In genomic region chr2:239819091-239819973, GRCh38 we compare ENCODE assay signal across 16 cellular contexts.
A peak's percentile ranks its signal among the peaks of the same experiment; 100 is the strongest.
DNase-seq lines count a peak whose midpoint lies in the region; FAIRE-seq and TF ChIP-seq lines count a peak whose summit lies in the region.
"Had no signal": no experiment of that assay in that cellular context is flagged by ENCODE, and none has a peak within 500 bp of the region (broad histone marks: within the 10 kb centered on the region; RNA-seq: fewer than 3 reads in every experiment).

No MANE protein-coding gene starts in this region.

- H3K4me2 ChIP-seq in BLaER1 treated with 17β-estradiol and CSF1 and Interleukin-3, amounts not matched to agents 10 nM and 100 nM = peak overlapping the region; percentile 77 to 91 (median 82)
- H3K4me2 ChIP-seq in H1 (ENCODE audit: insufficient read depth in 1 of 2, low read depth in 2 of 2, low read length in 2 of 2) = no peak overlapping the region
- peak overlapping the region; percentile 50 for H3K4me2 ChIP-seq in parathyroid adenoma (ENCODE audit: low read length)
- H3K4me2 ChIP-seq: SK-N-SH had no signal

- 0 out of 2 replicates have a peak overlapping the region, but pooled peaks have one; percentile 16 for H4K8ac ChIP-seq in H1 (ENCODE audit: extremely low read depth, insufficient read depth, low read length)

- no peak overlapping the region for H3K4me3 Mint-ChIP-seq in Calu3 (ENCODE audit: low read depth, unreplicated experiment)
- H3K4me3 Mint-ChIP-seq: naive B cell had no signal

- H3K36me3 ChIP-seq in BLaER1 treated with 17β-estradiol and CSF1 and Interleukin-3, amounts not matched to agents 10 nM and 100 nM = no peaks in the 10 kb centered on the region
- H3K36me3 ChIP-seq in H1 (ENCODE audit: control insufficient read depth in 2 of 4, insufficient read depth in 4 of 4, low read length in 3 of 4) (no peaks in the 10 kb centered on the region), parathyroid adenoma (ENCODE audit: control insufficient read depth, insufficient read depth, low read length) (no peaks in the 10 kb centered on the region)
- H3K36me3 ChIP-seq: gastroesophageal sphincter had no signal

- TF ChIP-seq CTCF in H1 (IDR thresholded peaks at IDR 0.05; ENCODE audit: control extremely low read depth in 1 of 3, insufficient read depth in 1 of 3, low read depth in 1 of 3, low read length in 3 of 3) (no peak), parathyroid adenoma (IDR thresholded peaks at IDR 0.05) (no peak), Calu3 (IDR thresholded peaks at IDR 0.05; ENCODE audit: unreplicated experiment) (no peak)

- peaks cover 84% of the 10 kb centered on the region for H3K27me3 Mint-ChIP-seq in Calu3 (ENCODE audit: unreplicated experiment)

- peak overlapping the region in 4 of 11 experiments; percentile 7 to 30 (median 21); a peak in 4 of 22 replicates for H3K9ac ChIP-seq in BLaER1 treated with 17β-estradiol and CSF1 and Interleukin-3, amounts not matched to agents 10 nM and 100 nM
- H3K9ac ChIP-seq in H1 (replicated peaks in 1 of 4; ENCODE audit: extremely low read depth in 1 of 4, low read depth in 3 of 4, low read length in 3 of 4) (no peak overlapping the region), parathyroid adenoma (no peak overlapping the region)
- H3K9ac ChIP-seq: SK-N-SH had no signal

- no peak for TF ChIP-seq RAD21 in H1 (IDR thresholded peaks at IDR 0.05 in 1 of 2, conservative IDR thresholded peaks at IDR 0.05 in 1 of 2; ENCODE audit: low read depth in 2 of 2, low read length in 2 of 2)

- H3K18ac ChIP-seq in H1 (ENCODE audit: extremely low read depth, low read length) = no peak overlapping the region

- TF ChIP-seq POLR2A in H1 (IDR thresholded peaks at IDR 0.05; ENCODE audit: control extremely low read depth in 1 of 2, low read depth in 2 of 2, low read length in 2 of 2) = no peak

- no peak overlapping the region for H2BK15ac ChIP-seq in H1 (ENCODE audit: low read length)

- CTCF ChIA-PET in H1 (lab: Charles Lee; ENCODE audit: partially characterized antibody) (no interaction called here), Calu3 (lab: Charles Lee) (interaction anchor here (0.7 to 1.2 kb wide), 2 partner anchors 32 to 165 kb away, joined by 3 to 5 read pairs; no protein-coding TSS in a partner anchor)

- no peak overlapping the region for H3K27ac Mint-ChIP-seq in Calu3 (ENCODE audit: unreplicated experiment)
- H3K27ac Mint-ChIP-seq: naive B cell had no signal

- no peak overlapping the region for H3K14ac ChIP-seq in H1 (ENCODE audit: insufficient read length)

- no peak overlapping the region for H3K56ac ChIP-seq in H1 (replicated peaks; ENCODE audit: insufficient read length, low read depth, low read length)

- no peak for TF ChIP-seq EP300 in H1 (IDR thresholded peaks at IDR 0.05; ENCODE audit: borderline replicate concordance in 1 of 2, low read depth in 2 of 2, low read length in 2 of 2)

- no peak overlapping the region for H4K91ac ChIP-seq in H1 (replicated peaks; ENCODE audit: insufficient read length, low read length)

- H2BK5ac ChIP-seq in H1 (ENCODE audit: low read depth, low read length) = no peak overlapping the region

- peaks cover 0 to 13% (median 0%) of the 10 kb centered on the region in 11 experiments; a peak in 1 of 22 replicates for H3K9me3 ChIP-seq in BLaER1 treated with 17β-estradiol and CSF1 and Interleukin-3, amounts not matched to agents 10 nM and 100 nM (replicated peaks in 1 of 11)
- H3K9me3 ChIP-seq in H1 (ENCODE audit: insufficient read depth in 2 of 2, low read depth in 1 of 2, low read length in 1 of 2) (no peaks in the 10 kb centered on the region), parathyroid adenoma (ENCODE audit: control insufficient read depth, low read length) (no peaks in the 10 kb centered on the region)
- H3K9me3 ChIP-seq: gastroesophageal sphincter, SK-N-SH had no signal

- no peak overlapping the region for H3K23ac ChIP-seq in H1 (ENCODE audit: insufficient read length)

- H2BK120ac ChIP-seq in H1 (replicated peaks; ENCODE audit: low read depth, low read length) = no peak overlapping the region

- H3K4ac ChIP-seq in H1 (replicated peaks; ENCODE audit: insufficient read length, low read depth, low read length) = no peak overlapping the region

- H3K79me2 ChIP-seq in H1 (ENCODE audit: control insufficient read depth in 1 of 2, insufficient read depth in 2 of 2, low read length in 2 of 2) (no peaks in the 10 kb centered on the region), parathyroid adenoma (no peaks in the 10 kb centered on the region)

- H3K27me3 ChIP-seq in BLaER1 treated with 17β-estradiol and CSF1 and Interleukin-3, amounts not matched to agents 10 nM and 100 nM = no peaks in the 10 kb centered on the region
- H3K27me3 ChIP-seq in H1 (replicated peaks in 1 of 4; ENCODE audit: control insufficient read depth in 3 of 4, extremely low read depth in 1 of 4, insufficient read depth in 3 of 4, low read length in 3 of 4) (no peaks in the 10 kb centered on the region; a peak in 1 of 7 replicates), parathyroid adenoma (ENCODE audit: control insufficient read depth, insufficient read depth, low read length) (no peaks in the 10 kb centered on the region)
- H3K27me3 ChIP-seq: gastroesophageal sphincter had no signal

- H3K9me3 Mint-ChIP-seq in Calu3 (ENCODE audit: low read depth, unreplicated experiment) = peaks cover under 1% of the 10 kb centered on the region

- H3K4me3 ChIP-seq in BLaER1 treated with 17β-estradiol and CSF1 and Interleukin-3, amounts not matched to agents 10 nM and 100 nM = no peak overlapping the region
- H3K4me3 ChIP-seq in H1 (ENCODE audit: extremely low read depth in 1 of 4, insufficient read depth in 2 of 4, low read depth in 3 of 4, low read length in 4 of 4) = no peak overlapping the region
- H3K4me3 ChIP-seq in parathyroid adenoma (ENCODE audit: low read depth, low read length) = no peak overlapping the region
- H3K4me3 ChIP-seq: gastroesophageal sphincter had no signal

- FAIRE-seq in H1 (lab: Jason Lieb, UNC) = no peak
- FAIRE-seq: colon had no signal

- peaks cover 8% of the 10 kb centered on the region for H3K4me1 Mint-ChIP-seq in Calu3 (ENCODE audit: low read depth, unreplicated experiment)

- POLR2A ChIA-PET in H1 (lab: Charles Lee; ENCODE audit: partially characterized antibody) = no interaction called here

- peak overlapping the region in 1 of 11 experiments; percentile 5; a peak in 1 of 22 replicates for H3K27ac ChIP-seq in BLaER1 treated with 17β-estradiol and CSF1 and Interleukin-3, amounts not matched to agents 10 nM and 100 nM
- H3K27ac ChIP-seq in H1 (ENCODE audit: low read depth, low read length) = no peak overlapping the region
- H3K27ac ChIP-seq in parathyroid adenoma = no peak overlapping the region

- no peaks in the 10 kb centered on the region; a peak in 1 of 22 replicates for H4K20me1 ChIP-seq in BLaER1 treated with 17β-estradiol and CSF1 and Interleukin-3, amounts not matched to agents 10 nM and 100 nM
- no peaks in the 10 kb centered on the region for H4K20me1 ChIP-seq in H1 (replicated peaks in 1 of 2; ENCODE audit: control insufficient read depth in 1 of 2, insufficient read depth in 2 of 2, low read length in 2 of 2)

- H3K79me1 ChIP-seq in H1 (ENCODE audit: low read depth, low read length) = no peaks in the 10 kb centered on the region

- H3K23me2 ChIP-seq in H1 (ENCODE audit: low read depth, low read length) = no peaks in the 10 kb centered on the region

- H2BK12ac ChIP-seq in H1 (ENCODE audit: low read depth, low read length) = no peak overlapping the region

- H3K36me3 Mint-ChIP-seq in Calu3 (ENCODE audit: insufficient read depth, unreplicated experiment) = no peaks in the 10 kb centered on the region
- H3K36me3 Mint-ChIP-seq: naive B cell had no signal

- peaks cover 62 to 80% (median 68%) of the 10 kb centered on the region in 10 experiments for H3K4me1 ChIP-seq in BLaER1 treated with 17β-estradiol and CSF1 and Interleukin-3, amounts not matched to agents 10 nM and 100 nM
- H3K4me1 ChIP-seq in H1 (replicated peaks in 1 of 4; ENCODE audit: control insufficient read depth in 3 of 4, insufficient read depth in 4 of 4, low read length in 3 of 4) = no peaks in the 10 kb centered on the region; a peak in 2 of 7 replicates
- peaks cover 19% of the 10 kb centered on the region for H3K4me1 ChIP-seq in parathyroid adenoma

- no peak overlapping the region for H2BK20ac ChIP-seq in H1 (ENCODE audit: low read length)

- BruUV-seq in Calu3 (replicated peaks; lab: Mats Ljungman, UMichigan) = no TSS peak

- H4K5ac ChIP-seq in H1 (ENCODE audit: insufficient read length, low read depth, low read length) = no peak overlapping the region

- intact Hi-C loops in Calu3 (cut with micrococcal nuclease; ENCODE audit: unreplicated experiment) = no loop called here

- H2AFZ ChIP-seq in H1 (ENCODE audit: low read length) (no peak overlapping the region), parathyroid adenoma (no peak overlapping the region)

- no peak overlapping the region for H2AK5ac ChIP-seq in H1 (ENCODE audit: low read depth, low read length)

- DNase-seq in HK-2 (ENCODE audit: unreplicated experiment) (peak; percentile 35), H1 (ENCODE audit: low read depth in 1 of 2, low spot score in 2 of 2) (no peak), Calu3 (no peak), medulla oblongata (ENCODE audit: extremely low spot score) (no peak)
- DNase-seq in central memory CD4-positive, alpha-beta T cell = no peak
- DNase-seq: activated gamma-delta T cell treated with Interleukin-2 at 50 U/mL for 16 hours, GF-D8, HCEC 1CT, naive B cell, NCI-H2029, NCI-H510A treated with DMSO at 0.1 percent for 48 hours had no signal

- WGBS in H1 (ENCODE audit: extremely low coverage in 1 of 2, insufficient coverage in 1 of 2, insufficient read length in 1 of 2, insufficient replicate concordance in 2 of 2, low coverage in 1 of 2, low lambda C conversion rate in 2 of 2, missing lambda C conversion rate in 1 of 2), 2 experiments = 85% methylated on average over 17 of the region's 17 CpGs; no CpG with 5 or more reads in 1 of the 2 experiments

TF ChIP-seq in H1, 55 proteins besides CTCF, POLR2A, EP300 and RAD21:
- no peak for TF ChIP-seq TEAD4 (IDR thresholded peaks at IDR 0.05; ENCODE audit: low read depth, low read length)
- no peak for TF ChIP-seq TAF7 (optimal IDR thresholded peaks at IDR 0.05; ENCODE audit: borderline replicate concordance, low read depth, low read length)
- no peak for TF ChIP-seq PHF8 (conservative IDR thresholded peaks at IDR 0.05; ENCODE audit: low read depth, low read length)
- TF ChIP-seq RBBP5 (IDR thresholded peaks at IDR 0.05; ENCODE audit: borderline replicate concordance, low read depth, low read length) = no peak
- no peak for TF ChIP-seq NANOG (IDR thresholded peaks at IDR 0.05; ENCODE audit: insufficient read depth, low read depth, low read length, poor library complexity, severe bottlenecking)
- TF ChIP-seq RFX5 (IDR thresholded peaks at IDR 0.05; ENCODE audit: borderline replicate concordance, low read depth, low read length) = no peak

Comparison
In these comparisons a context has a peak if more than half of its experiments do, and no peak if none do; other contexts are left out.
1. H3K4me2 ChIP-seq: peak in BLaER1 treated with 17β-estradiol and CSF1 and Interleukin-3, amounts not matched to agents 10 nM and 100 nM (11 of 11) and parathyroid adenoma (single experiment); none in H1 (0 of 2).